Comparison of ENCODE assay signal across 8 cellular contexts in the genomic region with DNA sequence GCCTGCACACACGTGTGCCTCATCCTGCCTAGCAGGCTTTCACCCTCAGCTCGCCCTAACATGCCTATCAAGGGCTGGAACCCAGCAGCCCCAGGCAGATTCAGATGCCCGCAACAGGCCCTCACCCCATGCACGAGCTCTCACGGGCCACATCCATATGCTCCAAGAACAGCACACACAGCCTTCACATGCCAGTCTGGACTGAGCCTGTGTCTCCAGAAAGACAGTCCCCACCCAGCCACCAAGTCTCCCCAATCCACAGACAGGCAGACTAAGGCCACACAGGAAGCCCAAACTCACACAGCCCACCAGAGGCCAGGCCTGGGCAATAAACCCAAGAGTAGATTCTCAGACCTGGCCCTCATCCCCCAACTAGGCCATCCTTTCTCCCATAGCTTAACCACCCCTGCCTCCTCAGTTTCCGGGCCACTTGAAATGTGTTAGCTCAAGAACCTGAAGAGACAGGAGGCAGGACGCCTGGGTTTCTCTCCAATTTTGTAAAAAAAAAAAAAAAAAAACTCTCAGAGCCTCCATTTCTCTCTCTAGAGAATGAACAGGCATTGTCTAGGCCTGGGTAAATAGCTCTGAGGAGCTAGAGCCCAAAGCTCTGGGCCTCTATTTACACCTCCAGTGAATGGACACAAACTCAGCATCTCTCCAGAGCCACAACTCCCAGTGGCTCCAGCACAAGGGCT. TPM values are rescaled to one million over a fixed set of nuclear protein-coding genes. Genes with fewer than 3 reads are reported as not detected.
DNase-seq lines count a peak whose midpoint lies in the region; ATAC-seq and TF ChIP-seq lines count a peak whose summit lies in the region.

No MANE protein-coding gene starts in this region.

- H3K36me3 ChIP-seq in KOPT-K1 (ENCODE audit: insufficient read depth, low read length): peaks cover 41% of the 10 kb centered on the region

- ATAC-seq in naive B cell (ENCODE audit: low read depth in 2 of 2): no peak

- H3K27ac Mint-ChIP-seq in chondrocyte (ENCODE audit: unreplicated experiment): peak overlapping the region; percentile 91
- H3K27ac Mint-ChIP-seq in naive B cell: peak overlapping the region in 5 of 6 donors; percentile 28 to 79 (median 54)

- peak overlapping the region; percentile 80 for H3K4me3 ChIP-seq in AG09309 (ENCODE audit: control insufficient read depth, low read depth, low read length)

- H3K27ac ChIP-seq in KOPT-K1 (ENCODE audit: low read depth, low read length, poor library complexity, severe bottlenecking): peak overlapping the region; percentile 84

- TF ChIP-seq CTCF in AG09309 (IDR thresholded peaks at IDR 0.05; ENCODE audit: control insufficient read depth, insufficient read depth, low read depth, low read length, missing control alignments) (no peak), chondrocyte (IDR thresholded peaks at IDR 0.05) (no peak)

- H3K36me3 Mint-ChIP-seq in chondrocyte (ENCODE audit: low read depth): peaks cover 21% of the 10 kb centered on the region
- H3K36me3 Mint-ChIP-seq in naive B cell: peaks cover 13 to 15% of the 10 kb centered on the region in 2 donors

- peaks cover 56% of the 10 kb centered on the region for H3K4me1 Mint-ChIP-seq in chondrocyte (ENCODE audit: low read depth)
- H3K4me1 Mint-ChIP-seq in naive B cell: peaks cover 53 to 59% (median 59%) of the 10 kb centered on the region in 3 donors

- H3K9me3 Mint-ChIP-seq in chondrocyte (ENCODE audit: low read depth) (no peaks in the 10 kb centered on the region), naive B cell (no peaks in the 10 kb centered on the region)

- H3K27me3 Mint-ChIP-seq in chondrocyte (ENCODE audit: low read depth): no peaks in the 10 kb centered on the region
- H3K27me3 Mint-ChIP-seq in naive B cell: no peaks in the 10 kb centered on the region

- DNase-seq in AG09309 (ENCODE audit: low read depth) (no peak), chondrocyte (ENCODE audit: low spot score) (no peak), naive B cell (no peak), LoVo (ENCODE audit: low spot score) (no peak), NCI-H2171 (lab: John Stamatoyannopoulos, UW) (no peak), amniotic stem cell (lab: John Stamatoyannopoulos, UW) (no peak)
- no peak for DNase-seq in activated effector memory CD4-positive, alpha-beta T cell treated with anti-CD3 and anti-CD28 coated beads, Interleukin-2, amount 50 U/mL, for 16 hours

- H3K9me3 ChIP-seq in KOPT-K1 (ENCODE audit: insufficient read depth, low read length, poor library complexity, severe bottlenecking): no peaks in the 10 kb centered on the region

- peak overlapping the region; percentile 86 for H3K4me3 Mint-ChIP-seq in chondrocyte (ENCODE audit: unreplicated experiment)
- peak overlapping the region; percentile 62 to 92 (median 83) for H3K4me3 Mint-ChIP-seq in naive B cell

RNA-seq across cellular contexts. Expression of a gene that starts 6.8 kb away (rescaled TPM):
- total RNA-seq in chondrocyte: 64.6 to 73.9 TPM (median 65.7 TPM) in 3 replicates
- 10 to 100 TPM in 5 of 6 donors, 1 to 10 TPM in 1; 7.1 to 37.9 (median 30.5) TPM for polyA plus RNA-seq in naive B cell (ENCODE audit: low read depth in 6 of 6)

RNA-seq across cellular contexts. Expression of a gene that starts 19.4 kb away (rescaled TPM):
- 42.9 to 47.3 TPM (median 44.4 TPM) in 3 replicates for total RNA-seq in chondrocyte
- 10 to 100 TPM in 3 of 6 donors, 1 to 10 TPM in 3; 6.4 to 24.1 (median 9.7) TPM for polyA plus RNA-seq in naive B cell (ENCODE audit: low read depth in 6 of 6)

RNA-seq across cellular contexts. Expression of a gene that starts 38.8 kb away (rescaled TPM):
- 36.2 to 50.6 TPM (median 38.8 TPM) in 3 replicates for total RNA-seq in chondrocyte
- 10 to 100 TPM in 5 of 6 donors, 1 to 10 TPM in 1; 8.6 to 59.3 (median 47.1) TPM for polyA plus RNA-seq in naive B cell (ENCODE audit: low read depth in 6 of 6)

RNA-seq across cellular contexts. Expression of a gene that starts 48.3 kb away (rescaled TPM):
- 19.4 to 21.8 TPM (median 20.1 TPM) in 3 replicates for total RNA-seq in chondrocyte
- 10 to 100 TPM; 16.3 to 31.9 (median 21.2) TPM for polyA plus RNA-seq in naive B cell (ENCODE audit: low read depth in 6 of 6)

RNA-seq across cellular contexts. Expression of a gene that starts 57.4 kb away (rescaled TPM):
- 18.1 to 19.3 TPM (median 18.4 TPM) in 3 replicates for total RNA-seq in chondrocyte
- 10 to 100 TPM; 29.9 to 56.9 (median 46.8) TPM for polyA plus RNA-seq in naive B cell (ENCODE audit: low read depth in 6 of 6)
